In genomic region chr3:29936054-29936453, GRCh38 we compare ENCODE assay signal across 13 cellular contexts.
A peak's percentile ranks its signal among the peaks of the same experiment; 100 is the strongest.
DNase-seq lines count a peak whose midpoint lies in the region; ATAC-seq and TF ChIP-seq lines count a peak whose summit lies in the region.
"Had no signal": no experiment of that assay in that cellular context is flagged by ENCODE, and none has a peak within 500 bp of the region (broad histone marks: within the 10 kb centered on the region; RNA-seq: fewer than 3 reads in every experiment).

No MANE protein-coding gene starts in this region.

- no peak overlapping the region for H3K27ac ChIP-seq in CD4-positive, alpha-beta memory T cell (ENCODE audit: low read depth, low read length)
- H3K27ac ChIP-seq: thoracic aorta had no signal

- no peak overlapping the region for H3K4me3 Mint-ChIP-seq in CD4-positive, alpha-beta memory T cell
- H3K4me3 Mint-ChIP-seq: CD4-positive, CD25-positive, alpha-beta regulatory T cell had no signal

- intact Hi-C loops in left colon (cut with DNase I, micrococcal nuclease): no loop called here
- intact Hi-C loops in CD4-positive, alpha-beta memory T cell (cut with micrococcal nuclease): no loop called here

- no peaks in the 10 kb centered on the region for H3K36me3 Mint-ChIP-seq in CD4-positive, alpha-beta memory T cell

- ATAC-seq in GM18502 (IDR thresholded peaks at IDR 0.05; ENCODE audit: poor library complexity, unreplicated experiment) (peak; percentile 94), GM19328 (IDR thresholded peaks at IDR 0.05; ENCODE audit: unreplicated experiment) (peak; percentile 72), HG02852 (IDR thresholded peaks at IDR 0.05; ENCODE audit: unreplicated experiment) (peak; percentile 91), HG03575 (IDR thresholded peaks at IDR 0.05; ENCODE audit: extremely low read depth, insufficient number of reproducible peaks, low FRiP score, unreplicated experiment) (peak; percentile 86), SK-N-SH treated with all-trans-retinoic acid at 6 μM for 48 hours (no peak), left colon (no peak)

- H3K4me3 ChIP-seq in CD4-positive, alpha-beta memory T cell (ENCODE audit: low read length in 2 of 2): no peak overlapping the region
- H3K4me3 ChIP-seq: thoracic aorta had no signal

- no peaks in the 10 kb centered on the region for H3K36me3 ChIP-seq in CD4-positive, alpha-beta memory T cell (ENCODE audit: insufficient read depth, low read length)
- H3K36me3 ChIP-seq: thoracic aorta had no signal

- H3K27me3 ChIP-seq in CD4-positive, alpha-beta memory T cell (ENCODE audit: insufficient read depth, low read length): no peaks in the 10 kb centered on the region

- H3K27ac Mint-ChIP-seq in CD4-positive, alpha-beta memory T cell: no peak overlapping the region
- H3K27ac Mint-ChIP-seq: CD4-positive, CD25-positive, alpha-beta regulatory T cell had no signal

- no peaks in the 10 kb centered on the region for H3K4me1 Mint-ChIP-seq in CD4-positive, alpha-beta memory T cell

- no peak for DNase-seq in NCI-H345 treated with DMSO at 0.1 percent for 48 hours (lab: John Stamatoyannopoulos, UW; ENCODE audit: unreplicated experiment)
- DNase-seq in left colon: no peak
- DNase-seq in CD4-positive, alpha-beta memory T cell: no peak
- DNase-seq: foreskin fibroblast, NCI-H1930, occipital lobe had no signal

- no peaks in the 10 kb centered on the region for H3K4me1 ChIP-seq in CD4-positive, alpha-beta memory T cell (ENCODE audit: insufficient read depth, low read length)

- H3K27me3 Mint-ChIP-seq in CD4-positive, alpha-beta memory T cell: peaks cover 4 to 7% of the 10 kb centered on the region in 2 donors
- H3K27me3 Mint-ChIP-seq: CD4-positive, CD25-positive, alpha-beta regulatory T cell had no signal

- no peaks in the 10 kb centered on the region for H3K9me3 Mint-ChIP-seq in CD4-positive, alpha-beta memory T cell
- H3K9me3 Mint-ChIP-seq: CD4-positive, CD25-positive, alpha-beta regulatory T cell had no signal

- CTCF ChIA-PET in CD4-positive, alpha-beta memory T cell (lab: Charles Lee; ENCODE audit: partially characterized antibody): no interaction called here

- no peaks in the 10 kb centered on the region for H3K9me3 ChIP-seq in CD4-positive, alpha-beta memory T cell (ENCODE audit: control insufficient read depth in 1 of 2, low read length in 2 of 2)
- H3K9me3 ChIP-seq: thoracic aorta had no signal

- POLR2A ChIA-PET in CD4-positive, alpha-beta memory T cell (lab: Charles Lee; ENCODE audit: partially characterized antibody): no interaction called here

TF ChIP-seq in SK-N-SH treated with all-trans-retinoic acid at 6 μM for 48 hours, 23 proteins besides CTCF, POLR2A, EP300 and RAD21:
- TF ChIP-seq ESRRG (CRISPR knock-in tag; IDR thresholded peaks at IDR 0.05) (no peak), TCF4 (CRISPR knock-in tag; IDR thresholded peaks at IDR 0.05; ENCODE audit: borderline replicate concordance) (no peak), ISL1 (CRISPR knock-in tag; IDR thresholded peaks at IDR 0.05) (no peak), RARB (CRISPR knock-in tag; IDR thresholded peaks at IDR 0.05) (no peak), TOX (CRISPR knock-in tag; IDR thresholded peaks at IDR 0.05; ENCODE audit: borderline replicate concordance) (no peak), ZNF70 (CRISPR knock-in tag; IDR thresholded peaks at IDR 0.05) (no peak)

Comparison
In these comparisons a context has a peak if more than half of its experiments do, and no peak if none do; other contexts are left out.
1. ATAC-seq: peak in GM18502 (single experiment), GM19328 (single experiment), HG02852 (single experiment) and HG03575 (single experiment); none in SK-N-SH treated with all-trans-retinoic acid at 6 μM for 48 hours (single experiment) and left colon (single experiment).